8 cellular contexts compared by ENCODE assay signal in the genomic region with DNA sequence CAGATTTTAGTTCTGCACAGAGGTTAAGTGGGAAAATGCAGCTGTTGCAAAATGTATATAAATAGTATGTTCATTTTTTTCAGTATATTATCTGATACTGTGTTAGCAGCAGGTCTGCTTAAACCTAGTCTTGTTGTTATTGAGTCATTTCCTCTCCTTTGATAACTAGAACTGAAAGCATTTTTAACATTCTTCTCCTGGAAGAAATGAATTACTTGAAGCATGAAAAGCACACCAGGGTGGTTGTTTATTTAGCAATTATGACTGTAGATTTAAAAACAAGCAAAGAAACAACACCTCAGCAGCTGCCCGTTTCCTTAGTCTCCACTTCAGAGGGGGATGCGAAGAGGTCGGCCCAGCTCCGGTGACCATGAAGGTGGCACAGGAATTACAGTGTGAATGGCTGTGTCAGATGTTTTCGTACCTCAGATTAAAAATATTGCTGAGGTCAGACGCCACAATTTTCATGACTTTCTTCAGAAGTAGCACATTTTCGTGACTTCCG. TPM values are rescaled to one million over a fixed set of nuclear protein-coding genes. Genes with fewer than 3 reads are reported as not detected.
A peak's percentile ranks its signal among the peaks of the same experiment; 100 is the strongest.
DNase-seq lines count a peak whose midpoint lies in the region; ATAC-seq lines count a peak whose summit lies in the region.

No MANE protein-coding gene starts in this region.

- peaks cover 38% of the 10 kb centered on the region for H3K4me1 Mint-ChIP-seq in activated naive CD8-positive, alpha-beta T cell treated with anti-CD3 and anti-CD28 coated beads, Interleukin-2, amount 50 U/mL, for 24 hours

- peaks cover 11% of the 10 kb centered on the region for H3K27me3 Mint-ChIP-seq in activated naive CD8-positive, alpha-beta T cell treated with anti-CD3 and anti-CD28 coated beads, Interleukin-2, amount 50 U/mL, for 24 hours

- no peaks in the 10 kb centered on the region for H3K36me3 Mint-ChIP-seq in activated naive CD8-positive, alpha-beta T cell treated with anti-CD3 and anti-CD28 coated beads, Interleukin-2, amount 50 U/mL, for 24 hours (ENCODE audit: low read depth)

- H3K27ac Mint-ChIP-seq in activated naive CD8-positive, alpha-beta T cell treated with anti-CD3 and anti-CD28 coated beads, Interleukin-2, amount 50 U/mL, for 24 hours, result peak overlapping the region; percentile 39

- no peaks in the 10 kb centered on the region for H3K9me3 Mint-ChIP-seq in activated naive CD8-positive, alpha-beta T cell treated with anti-CD3 and anti-CD28 coated beads, Interleukin-2, amount 50 U/mL, for 24 hours

- peak; percentile 62 for ATAC-seq in activated naive CD8-positive, alpha-beta T cell treated with anti-CD3 and anti-CD28 coated beads, Interleukin-2, amount 50 U/mL, for 24 hours
- ATAC-seq in GM21390 (IDR thresholded peaks at IDR 0.05; ENCODE audit: unreplicated experiment), result no peak
- no peak for ATAC-seq in GM18520 (IDR thresholded peaks at IDR 0.05; ENCODE audit: unreplicated experiment)

- peak overlapping the region; percentile 75 for H3K4me3 Mint-ChIP-seq in activated naive CD8-positive, alpha-beta T cell treated with anti-CD3 and anti-CD28 coated beads, Interleukin-2, amount 50 U/mL, for 24 hours

- DNase-seq in EH (ENCODE audit: low read depth) (peak; percentile 70), M059J (ENCODE audit: low read depth) (peak; percentile 81), non-pigmented ciliary epithelial cell (ENCODE audit: low read depth) (peak; percentile 63), NOMO-1 treated with dmso at 0.1 percent for 144 hours (lab: John Stamatoyannopoulos, UW; ENCODE audit: unreplicated experiment) (no peak), amniotic stem cell (lab: John Stamatoyannopoulos, UW) (no peak)
- peak; percentile 13 for DNase-seq in activated naive CD8-positive, alpha-beta T cell treated with anti-CD3 and anti-CD28 coated beads, Interleukin-2, amount 50 U/mL, for 24 hours

RNA-seq across cellular contexts. Expression of gene GOPC, which starts 53.5 kb away (rescaled TPM):
- 23.0 and 37.7 TPM in 2 replicates for total RNA-seq in M059J (2014; rRNA removed; shearing (Covaris generic))

Comparison
In these comparisons a context has a peak if more than half of its experiments do, and no peak if none do; other contexts are left out.
1. DNase-seq: peak in EH (single experiment), M059J (single experiment), activated naive CD8-positive, alpha-beta T cell treated with anti-CD3 and anti-CD28 coated beads, Interleukin-2, amount 50 U/mL, for 24 hours (single experiment) and non-pigmented ciliary epithelial cell (single experiment); none in NOMO-1 treated with dmso at 0.1 percent for 144 hours (single experiment) and amniotic stem cell (single experiment).